In genomic region chr11:83249972-83250593, GRCh38 we compare ENCODE assay signal across 8 cellular contexts. TPM values are rescaled to one million over a fixed set of nuclear protein-coding genes. Genes with fewer than 3 reads are reported as not detected.
A peak's percentile ranks its signal among the peaks of the same experiment; 100 is the strongest.
DNase-seq lines count a peak whose midpoint lies in the region; ATAC-seq, FAIRE-seq and TF ChIP-seq lines count a peak whose summit lies in the region.

No MANE protein-coding gene starts in this region.

- 13% methylated on average over 4 of the region's 4 CpGs for whole genome bisulfite sequencing in HepG2 (ENCODE audit: low lambda C conversion rate)

- TF ChIP-seq RAD21 in HepG2 (CRISPR knock-in tag; IDR thresholded peaks at IDR 0.05), result no peak

- no peak overlapping the region for H3K27ac Mint-ChIP-seq in CD8-positive, alpha-beta T cell
- H3K27ac Mint-ChIP-seq in activated naive CD8-positive, alpha-beta T cell treated with anti-CD3 and anti-CD28 coated beads, Interleukin-2, amount 50 U/mL, for 24 hours, result no peak overlapping the region

- no peak overlapping the region for H2AFZ ChIP-seq in HepG2 (ENCODE audit: low read length)

- no peaks in the 10 kb centered on the region for H3K9me3 ChIP-seq in CD8-positive, alpha-beta T cell (ENCODE audit: low read length)
- H3K9me3 ChIP-seq in HepG2 (ENCODE audit: low read length), result no peaks in the 10 kb centered on the region

- ATAC-seq in CD8-positive, alpha-beta T cell, result peak; percentile 76
- ATAC-seq in GM18498 (IDR thresholded peaks at IDR 0.05; ENCODE audit: unreplicated experiment) (peak; percentile 69), HG02973 (IDR thresholded peaks at IDR 0.05; ENCODE audit: unreplicated experiment) (peak; percentile 69), HepG2 (peak; percentile 46; the same call in 2 of the 3 replicates)
- no peak for ATAC-seq in activated naive CD8-positive, alpha-beta T cell treated with anti-CD3 and anti-CD28 coated beads, Interleukin-2, amount 50 U/mL, for 24 hours

- H3K4me1 ChIP-seq in CD8-positive, alpha-beta T cell (ENCODE audit: insufficient read depth, low read length), result no peaks in the 10 kb centered on the region
- peaks cover 41% of the 10 kb centered on the region for H3K4me1 ChIP-seq in HepG2 (ENCODE audit: insufficient read depth, low read length)

- peak in 2 of 7 experiments; percentile 11 to 22 for DNase-seq in CD8-positive, alpha-beta T cell
- peak; percentile 56 for DNase-seq in NCI-H510A treated with DMSO at 0.1 percent for 48 hours (lab: John Stamatoyannopoulos, UW)
- peak; percentile 46 for DNase-seq in cerebellar cortex (ENCODE audit: low spot score)
- peak; percentile 24 for DNase-seq in HepG2 (ENCODE audit: low spot score)
- no peak for DNase-seq in posterior cingulate gyrus
- DNase-seq in activated naive CD8-positive, alpha-beta T cell treated with anti-CD3 and anti-CD28 coated beads, Interleukin-2, amount 50 U/mL, for 24 hours, result no peak

- H3K4me3 Mint-ChIP-seq in CD8-positive, alpha-beta T cell, result no peak overlapping the region
- H3K4me3 Mint-ChIP-seq in activated naive CD8-positive, alpha-beta T cell treated with anti-CD3 and anti-CD28 coated beads, Interleukin-2, amount 50 U/mL, for 24 hours, result no peak overlapping the region

- H3K9me3 Mint-ChIP-seq in CD8-positive, alpha-beta T cell, result no peaks in the 10 kb centered on the region
- H3K9me3 Mint-ChIP-seq in activated naive CD8-positive, alpha-beta T cell treated with anti-CD3 and anti-CD28 coated beads, Interleukin-2, amount 50 U/mL, for 24 hours, result no peaks in the 10 kb centered on the region

- no peaks in the 10 kb centered on the region for H3K27me3 ChIP-seq in CD8-positive, alpha-beta T cell (ENCODE audit: insufficient read depth, low read length)
- H3K27me3 ChIP-seq in HepG2 (ENCODE audit: control insufficient read depth in 1 of 2, insufficient read depth in 2 of 2, low read length in 2 of 2), result no peaks in the 10 kb centered on the region

- no peaks in the 10 kb centered on the region for H3K79me2 ChIP-seq in HepG2 (ENCODE audit: insufficient read depth, low read length)

- no peaks in the 10 kb centered on the region for H3K36me3 ChIP-seq in CD8-positive, alpha-beta T cell (ENCODE audit: insufficient read depth, low read length)
- H3K36me3 ChIP-seq in HepG2 (replicated peaks in 1 of 2; ENCODE audit: control insufficient read depth in 1 of 2, insufficient read depth in 2 of 2, low read length in 2 of 2), result no peaks in the 10 kb centered on the region

- H3K4me3 ChIP-seq in CD8-positive, alpha-beta T cell (ENCODE audit: low read depth, low read length), result no peak overlapping the region
- H3K4me3 ChIP-seq in HepG2 (replicated peaks in 1 of 3; ENCODE audit: insufficient read depth in 1 of 3, low read depth in 2 of 3, low read length in 3 of 3), result no peak overlapping the region

- TF ChIP-seq EP300 in HepG2 (IDR thresholded peaks at IDR 0.05; ENCODE audit: low read depth in 2 of 2, low read length in 2 of 2) (no peak), HepG2 (CRISPR knock-in tag; IDR thresholded peaks at IDR 0.05; ENCODE audit: borderline replicate concordance) (no peak)

- peak; percentile 86 for TF ChIP-seq CTCF in CD8-positive, alpha-beta T cell (IDR thresholded peaks at IDR 0.05)
- peak; percentile 54 for TF ChIP-seq CTCF in HepG2 (CRISPR knock-in tag; IDR thresholded peaks at IDR 0.05)

- no peak for FAIRE-seq in HepG2 (lab: Jason Lieb, UNC)

- H3K27me3 Mint-ChIP-seq in CD8-positive, alpha-beta T cell (ENCODE audit: low read depth), result no peaks in the 10 kb centered on the region
- H3K27me3 Mint-ChIP-seq in activated naive CD8-positive, alpha-beta T cell treated with anti-CD3 and anti-CD28 coated beads, Interleukin-2, amount 50 U/mL, for 24 hours, result no peaks in the 10 kb centered on the region

- TF ChIP-seq POLR2A in HepG2 (IDR thresholded peaks at IDR 0.05; ENCODE audit: insufficient read depth in 1 of 2, low read depth in 2 of 2, low read length in 2 of 2), result no peak

- BruUV-seq in HepG2 (replicated peaks; lab: Mats Ljungman, UMichigan), result no TSS peak

- peaks cover 3% of the 10 kb centered on the region for H3K4me1 Mint-ChIP-seq in CD8-positive, alpha-beta T cell (ENCODE audit: low read depth)
- no peaks in the 10 kb centered on the region for H3K4me1 Mint-ChIP-seq in activated naive CD8-positive, alpha-beta T cell treated with anti-CD3 and anti-CD28 coated beads, Interleukin-2, amount 50 U/mL, for 24 hours

- H4K20me1 ChIP-seq in HepG2 (ENCODE audit: insufficient read depth, low read length), result no peaks in the 10 kb centered on the region

- peaks cover 4% of the 10 kb centered on the region for H3K36me3 Mint-ChIP-seq in CD8-positive, alpha-beta T cell
- H3K36me3 Mint-ChIP-seq in activated naive CD8-positive, alpha-beta T cell treated with anti-CD3 and anti-CD28 coated beads, Interleukin-2, amount 50 U/mL, for 24 hours (ENCODE audit: low read depth), result no peaks in the 10 kb centered on the region

- H3K27ac ChIP-seq in CD8-positive, alpha-beta T cell (ENCODE audit: low read depth, low read length), result no peak overlapping the region
- no peak overlapping the region for H3K27ac ChIP-seq in HepG2 (ENCODE audit: extremely low read length, insufficient read depth, low read length)

- in situ Hi-C loops in HepG2 (cut with HindIII; ENCODE audit: extremely low pct_ligation_motif_present, low pct_unique_long_range_greater_than_20kb), result loop anchor here (10.0 kb wide), 1 partner anchor 345 kb away; the partner anchor contains the start of genes DDIAS and PRCP

- H3K4me2 ChIP-seq in HepG2 (ENCODE audit: low read depth, low read length), result peak overlapping the region; percentile 11; the same call in 1 of the 2 replicates

- POLR2A ChIA-PET in CD8-positive, alpha-beta T cell (lab: Charles Lee), result interaction anchor here (0.8 to 1.2 kb wide), 6 partner anchors 10 to 383 kb away, joined by 3 to 5 read pairs (median 3); partner anchors contain the start of gene DDIAS
- POLR2A ChIA-PET in HepG2 (lab: Yijun Ruan, JAX), result no interaction called here

- no peak overlapping the region for H3K9ac ChIP-seq in HepG2 (ENCODE audit: insufficient read depth, low read depth, low read length)

- intact Hi-C loops in CD8-positive, alpha-beta T cell (cut with DNase I, micrococcal nuclease), result loop anchor here (1.0 to 5.0 kb wide), 9 partner anchors 55 to 531 kb away; partner anchors contain the start of gene RAB30 (in 1 of the 2)
- intact Hi-C loops in HepG2 (cut with micrococcal nuclease; ENCODE audit: unreplicated experiment), result loop anchor here (1.0 to 10.0 kb wide), 4 partner anchors 9 to 344 kb away; partner anchors contain the start of gene ANKRD42
- intact Hi-C loops in posterior cingulate gyrus (cut with DNase I), result loop anchor here (2.0 kb wide), 1 partner anchor 343 kb away; no protein-coding TSS in a partner anchor

- CTCF ChIA-PET in CD8-positive, alpha-beta T cell (lab: Charles Lee), result interaction anchor here (0.6 to 4.4 kb wide), 38 partner anchors 8 to 531 kb away, joined by 3 to 50 read pairs (median 4); partner anchors contain the start of genes ANKRD42, DDIAS, PCF11 and PRCP
- CTCF ChIA-PET in HepG2 (lab: Yijun Ruan, JAX; ENCODE audit: low intra/inter-chr PET ratio, low total read pairs), result interaction anchor here (1.5 to 2.2 kb wide), 2 partner anchors 9 to 344 kb away, joined by 6 to 12 read pairs; no protein-coding TSS in a partner anchor

RNA-seq across cellular contexts. Expression of gene CCDC90B, which starts 36.1 kb away (rescaled TPM):
- 10 to 100 TPM; 22.7 to 24.8 TPM for total RNA-seq in CD8-positive, alpha-beta T cell
- total RNA-seq in HepG2 (2016; rRNA removed; fragmentation: Illumina TruSeq; extraction: Trizol), result 46.1 and 56.3 TPM in 2 replicates
- 35.5 and 36.0 TPM in 2 replicates for total RNA-seq in HepG2 (2016; cell fraction: cytosol; rRNA removed; fragmentation: Illumina TruSeq; extraction: Trizol; ENCODE audit: low read depth)
- total RNA-seq in HepG2 (2016; cell fraction: insoluble cytoplasmic fraction; rRNA removed; fragmentation: Illumina TruSeq; extraction: Trizol), result 45.8 and 59.6 TPM in 2 replicates
- 61.0 and 63.3 TPM in 2 replicates for total RNA-seq in HepG2 (2016; cell fraction: membrane; rRNA removed; fragmentation: Illumina TruSeq; extraction: Trizol)
- total RNA-seq in HepG2 (2016; cell fraction: nucleus; rRNA removed; fragmentation: Illumina TruSeq; extraction: Trizol), result 29.1 and 29.5 TPM in 2 replicates
- 15.2 and 17.1 TPM in 2 replicates for polyA plus RNA-seq in HepG2 (2011; rRNA removed)
- polyA plus RNA-seq in HepG2 (2011; cell fraction: cytosol; rRNA removed), result 12.4 and 15.3 TPM in 2 replicates
- polyA plus RNA-seq in HepG2 (2011; cell fraction: nucleus; rRNA removed), result 10.5 and 14.2 TPM in 2 replicates
- 20.7 and 28.8 TPM in 2 replicates for polyA plus RNA-seq in HepG2 (2012)
- 28.9 and 42.1 TPM in 2 replicates for polyA plus RNA-seq in HepG2 (2016; cell fraction: cytosol; fragmentation: Illumina TruSeq; extraction: Trizol; ENCODE audit: low read depth)
- polyA plus RNA-seq in HepG2 (2016; cell fraction: insoluble cytoplasmic fraction; fragmentation: Illumina TruSeq; extraction: Trizol; ENCODE audit: low read depth), result 53.4 and 61.7 TPM in 2 replicates
- 48.5 and 53.2 TPM in 2 replicates for polyA plus RNA-seq in HepG2 (2016; cell fraction: membrane; fragmentation: Illumina TruSeq; extraction: Trizol; ENCODE audit: low read depth)
- 35.9 and 38.0 TPM in 2 replicates for polyA plus RNA-seq in HepG2 (2016; cell fraction: nucleus; fragmentation: Illumina TruSeq; extraction: Trizol; ENCODE audit: insufficient read depth, low read depth)
- 21.0 and 28.5 TPM in 2 replicates for polyA minus RNA-seq in HepG2 (2011; rRNA and poly(A)+ RNA removed; ENCODE audit: low replicate concordance)
- 13.6 and 16.4 TPM in 2 replicates for polyA minus RNA-seq in HepG2 (2011; cell fraction: cytosol; rRNA and poly(A)+ RNA removed)
- 56.9 and 58.7 TPM in 2 replicates for polyA minus RNA-seq in HepG2 (2011; cell fraction: nucleus; rRNA and poly(A)+ RNA removed)

RNA-seq across cellular contexts. Expression of gene ANKRD42, which starts 56.6 kb away (rescaled TPM):
- 10 to 100 TPM; 11.4 to 12.7 TPM for total RNA-seq in CD8-positive, alpha-beta T cell
- 3.7 and 3.8 TPM in 2 replicates for total RNA-seq in HepG2 (2016; rRNA removed; fragmentation: Illumina TruSeq; extraction: Trizol)
- total RNA-seq in HepG2 (2016; cell fraction: cytosol; rRNA removed; fragmentation: Illumina TruSeq; extraction: Trizol; ENCODE audit: low read depth), result 1.2 and 2.2 TPM in 2 replicates
- 2.7 and 3.8 TPM in 2 replicates for total RNA-seq in HepG2 (2016; cell fraction: insoluble cytoplasmic fraction; rRNA removed; fragmentation: Illumina TruSeq; extraction: Trizol)
- 2.2 and 2.5 TPM in 2 replicates for total RNA-seq in HepG2 (2016; cell fraction: membrane; rRNA removed; fragmentation: Illumina TruSeq; extraction: Trizol)
- total RNA-seq in HepG2 (2016; cell fraction: nucleus; rRNA removed; fragmentation: Illumina TruSeq; extraction: Trizol), result 2.9 and 3.5 TPM in 2 replicates
- polyA plus RNA-seq in HepG2 (2011; rRNA removed), result 2.2 and 2.4 TPM in 2 replicates
- polyA plus RNA-seq in HepG2 (2011; cell fraction: cytosol; rRNA removed), result 1.1 and 1.6 TPM in 2 replicates
- 1.2 and 1.9 TPM in 2 replicates for polyA plus RNA-seq in HepG2 (2011; cell fraction: nucleus; rRNA removed)
- polyA plus RNA-seq in HepG2 (2012), result 1.7 and 1.8 TPM in 2 replicates
- polyA plus RNA-seq in HepG2 (2016; cell fraction: cytosol; fragmentation: Illumina TruSeq; extraction: Trizol; ENCODE audit: low read depth), result 0.21 and 0.26 TPM in 2 replicates
- 3.8 and 4.2 TPM in 2 replicates for polyA plus RNA-seq in HepG2 (2016; cell fraction: insoluble cytoplasmic fraction; fragmentation: Illumina TruSeq; extraction: Trizol; ENCODE audit: low read depth)
- polyA plus RNA-seq in HepG2 (2016; cell fraction: membrane; fragmentation: Illumina TruSeq; extraction: Trizol; ENCODE audit: low read depth), result 0.85 TPM in 2 replicates
- polyA plus RNA-seq in HepG2 (2016; cell fraction: nucleus; fragmentation: Illumina TruSeq; extraction: Trizol; ENCODE audit: insufficient read depth, low read depth), result 4.0 and 4.6 TPM in 2 replicates
- polyA minus RNA-seq in HepG2 (2011; rRNA and poly(A)+ RNA removed; ENCODE audit: low replicate concordance), result 1.6 and 7.6 TPM in 2 replicates
- polyA minus RNA-seq in HepG2 (2011; cell fraction: cytosol; rRNA and poly(A)+ RNA removed), result 1.8 and 3.0 TPM in 2 replicates
- polyA minus RNA-seq in HepG2 (2011; cell fraction: nucleus; rRNA and poly(A)+ RNA removed), result 1.5 TPM in 2 replicates

Comparison
In these comparisons a context has a peak if more than half of its experiments do, and no peak if none do; other contexts are left out.
1. DNase-seq: peak in NCI-H510A treated with DMSO at 0.1 percent for 48 hours (single experiment), cerebellar cortex (single experiment) and HepG2 (single experiment); none in posterior cingulate gyrus (0 of 10) and activated naive CD8-positive, alpha-beta T cell treated with anti-CD3 and anti-CD28 coated beads, Interleukin-2, amount 50 U/mL, for 24 hours (single experiment).